9 cellular contexts compared by ENCODE assay signal in the genomic region with DNA sequence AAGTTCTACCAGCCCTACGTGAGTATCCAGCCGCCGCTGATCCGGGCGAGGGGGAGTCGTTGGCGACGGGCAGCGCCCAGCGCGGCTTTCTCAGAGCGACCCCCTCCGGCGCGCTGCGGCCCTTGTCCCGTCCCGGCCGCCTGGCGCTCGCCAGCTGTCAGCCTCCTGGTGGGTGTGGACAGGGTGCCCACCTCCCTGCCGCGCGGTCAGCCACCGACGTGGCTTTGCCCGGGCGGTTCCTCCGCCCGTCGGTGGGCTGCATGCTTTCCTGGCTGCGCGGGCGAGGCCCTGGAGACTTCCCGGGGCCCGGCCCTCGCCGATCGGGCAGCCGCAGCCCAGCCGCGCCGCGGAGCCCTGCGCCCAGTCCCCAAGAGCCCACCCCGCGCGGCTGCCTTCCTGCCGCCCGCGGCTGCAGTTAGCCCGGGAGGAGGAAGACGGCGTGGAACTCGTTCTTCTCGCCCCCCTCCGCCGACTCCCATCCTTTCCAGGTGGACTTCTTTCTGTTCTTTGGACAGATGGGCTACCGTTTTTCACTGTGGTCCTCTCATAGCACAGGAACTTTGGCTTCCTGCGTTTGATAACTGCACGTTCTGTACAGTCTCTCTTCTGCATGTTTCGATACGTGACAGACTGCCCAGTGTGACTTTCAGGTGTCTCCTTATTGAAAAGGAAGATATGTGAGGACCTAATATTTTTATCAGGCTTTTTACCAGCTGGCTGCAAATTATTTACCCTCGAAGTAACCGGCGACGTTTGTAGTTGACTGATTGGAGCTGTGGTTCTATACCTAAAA. TPM values are rescaled to one million over a fixed set of nuclear protein-coding genes. Genes with fewer than 3 reads are reported as not detected.
DNase-seq lines count a peak whose midpoint lies in the region; ATAC-seq, FAIRE-seq and TF ChIP-seq lines count a peak whose summit lies in the region.
"Had no signal": no experiment of that assay in that cellular context is flagged by ENCODE, and none has a peak within 500 bp of the region (broad histone marks: within the 10 kb centered on the region; RNA-seq: fewer than 3 reads in every experiment).

No MANE protein-coding gene starts in this region.

- no peaks in the 10 kb centered on the region for H3K9me1 ChIP-seq in K562 (ENCODE audit: control insufficient read depth, insufficient read depth, low read length)

- H3K27me3 ChIP-seq in PC-3 (ENCODE audit: low read length) (no peaks in the 10 kb centered on the region), K562 (ENCODE audit: control insufficient read depth in 2 of 2, insufficient read depth in 2 of 2, low read length in 2 of 2) (no peaks in the 10 kb centered on the region), iPS-18a (ENCODE audit: control insufficient read depth, insufficient read depth, low read length) (peaks cover 13% of the 10 kb centered on the region)

- CTCF ChIA-PET in PC-3 (lab: Charles Lee) = no interaction called here
- CTCF ChIA-PET in K562 (lab: Yijun Ruan, JAX; ENCODE audit: low intra/inter-chr PET ratio) = no interaction called here

- TF ChIP-seq POLR2A in K562 (conservative IDR thresholded peaks at IDR 0.05) = no peak

- FAIRE-seq in K562 (lab: Jason Lieb, UNC) = no peak
- FAIRE-seq: islet of Langerhans had no signal

- in situ Hi-C loops in K562 (cut with MboI) = no loop called here

- peak overlapping the region; percentile 77; the same call in 1 of the 2 replicates for H3K27ac ChIP-seq in PC-3 (ENCODE audit: low read length)
- H3K27ac ChIP-seq in K562 (ENCODE audit: extremely low read depth, low read depth, low read length) = peak overlapping the region; percentile 99
- H3K27ac ChIP-seq in iPS-18a (ENCODE audit: low read length) = no peak overlapping the region

- no peak for TF ChIP-seq RAD21 in K562 (CRISPR knock-in tag; conservative IDR thresholded peaks at IDR 0.05 in 1 of 2, IDR thresholded peaks at IDR 0.05 in 1 of 2)

- no peaks in the 10 kb centered on the region for H3K9me2 ChIP-seq in PC-3 (replicated peaks; ENCODE audit: low read length)

- H3K9me3 ChIP-seq in PC-3 (ENCODE audit: low read length) (no peaks in the 10 kb centered on the region), K562 (replicated peaks; ENCODE audit: control insufficient read depth, insufficient read depth, low read depth, low read length) (no peaks in the 10 kb centered on the region), iPS-18a (ENCODE audit: control insufficient read depth, low read depth, low read length) (no peaks in the 10 kb centered on the region)

- no peak for TF ChIP-seq CTCF in PC-3 (conservative IDR thresholded peaks at IDR 0.05; ENCODE audit: low read depth, low read length)
- TF ChIP-seq CTCF in K562 (IDR thresholded peaks at IDR 0.05 in 2 of 3, conservative IDR thresholded peaks at IDR 0.05 in 1 of 3; ENCODE audit: insufficient read depth in 2 of 3, low read depth in 1 of 3, low read length in 3 of 3) = peak in 1 of 3 experiments; percentile 34; a peak in 2 of 6 replicates

- H3K36me3 ChIP-seq in PC-3 (ENCODE audit: low read depth, low read length) (peaks cover 4% of the 10 kb centered on the region; the same call in 1 of the 2 replicates), K562 (ENCODE audit: control insufficient read depth, insufficient read depth, low read length) (peaks cover 26% of the 10 kb centered on the region), iPS-18a (ENCODE audit: control insufficient read depth, low read depth, low read length) (peaks cover 7% of the 10 kb centered on the region)

- H3K79me2 ChIP-seq in PC-3 (ENCODE audit: low read length) (peaks cover 85% of the 10 kb centered on the region), K562 (ENCODE audit: control insufficient read depth, insufficient read depth, low read length) (peaks cover 94% of the 10 kb centered on the region)

- H3K4me3 ChIP-seq in PC-3 (ENCODE audit: low read length) (peak overlapping the region; percentile 72), K562 (peak overlapping the region; percentile 79), iPS-18a (ENCODE audit: low read length) (peak overlapping the region; percentile 96), skeletal muscle cell (ENCODE audit: low read depth, low read length) (peak overlapping the region; percentile 57)

- TF ChIP-seq EP300 in K562 (IDR thresholded peaks at IDR 0.05; ENCODE audit: low read length) = no peak

- H3K4me2 ChIP-seq in PC-3 (ENCODE audit: low read length) = peak overlapping the region; percentile 86
- H3K4me2 ChIP-seq in K562 (ENCODE audit: insufficient read depth, low read length) = peak overlapping the region; percentile 97

- peak; percentile 78 for DNase-seq in ELF-1 (ENCODE audit: low read depth, low spot score)
- DNase-seq in PC-3 = peak; percentile 54
- DNase-seq in K562 (ENCODE audit: extremely low read depth in 1 of 4, low spot score in 3 of 4) = peak in 1 of 4 experiments; percentile 48
- DNase-seq in skeletal muscle cell (ENCODE audit: low read depth) = peak; percentile 16
- DNase-seq in MV-4-11 (lab: John Stamatoyannopoulos, UW) = no peak

- ATAC-seq in GM19467 (IDR thresholded peaks at IDR 0.05; ENCODE audit: unreplicated experiment) = peak; percentile 31
- ATAC-seq in HG03460 (IDR thresholded peaks at IDR 0.05; ENCODE audit: unreplicated experiment) = peak; percentile 34
- ATAC-seq in PC-3 = peak; percentile 65
- ATAC-seq in K562 = peak; percentile 79

- H3K9ac ChIP-seq in PC-3 (ENCODE audit: low read length) (peak overlapping the region; percentile 81), K562 (ENCODE audit: insufficient read depth in 1 of 2, low read depth in 2 of 2, low read length in 2 of 2) (peak overlapping the region; percentile 95 to 97), iPS-18a (ENCODE audit: low read length) (peak overlapping the region; percentile 95)

- no TSS peak for BruUV-seq in PC-3 (replicated peaks; lab: Mats Ljungman, UMichigan)
- no TSS peak for BruUV-seq in K562 (replicated peaks; lab: Mats Ljungman, UMichigan)

- POLR2A ChIA-PET in PC-3 (lab: Charles Lee; ENCODE audit: unreplicated experiment) (no interaction called here), K562 (lab: Yijun Ruan, JAX) (interaction anchor here (0.8 to 1.4 kb wide), 4 partner anchors 8 to 217 kb away, joined by 3 read pairs; no protein-coding TSS in a partner anchor)

- WGBS in K562 (ENCODE audit: insufficient coverage, low coverage, missing lambda C conversion rate) = under 1% methylated on average over 58 of the region's 67 CpGs

- H2AFZ ChIP-seq in PC-3 (ENCODE audit: low read length) (peak overlapping the region; percentile 89), K562 (ENCODE audit: low read depth, low read length) (peak overlapping the region; percentile 96)

- intact Hi-C loops in PC-3 (cut with micrococcal nuclease) (loop anchor here (2.0 kb wide), 2 partner anchors 17 to 191 kb away; a partner anchor contains a TSS), K562 (cut with micrococcal nuclease) (loop anchor here (5.0 to 10.0 kb wide), 3 partner anchors 245 to 537 kb away; a partner anchor contains a TSS)

- H3K4me1 ChIP-seq in PC-3 (ENCODE audit: insufficient read depth, low read length) = peaks cover 26% of the 10 kb centered on the region
- H3K4me1 ChIP-seq in K562 (replicated peaks in 1 of 2; ENCODE audit: control insufficient read depth in 2 of 2, insufficient read depth in 2 of 2, low read length in 2 of 2) = peaks cover 14 to 15% of the 10 kb centered on the region in 2 experiments; a peak in 4 of 5 replicates
- H3K4me1 ChIP-seq in iPS-18a (ENCODE audit: control insufficient read depth, low read depth, low read length) = peaks cover 7% of the 10 kb centered on the region

- no peaks in the 10 kb centered on the region for H3F3A ChIP-seq in PC-3 (ENCODE audit: low read length, unreplicated experiment)

- H4K20me1 ChIP-seq in PC-3 (ENCODE audit: low read length) (peaks cover 31% of the 10 kb centered on the region), K562 (replicated peaks; ENCODE audit: control insufficient read depth, insufficient read depth, low read length) (peaks cover 5% of the 10 kb centered on the region; the same call in 1 of the 2 replicates)

RNA-seq across cellular contexts. Expression of a gene that starts 0.6 kb away (rescaled TPM):
- total RNA-seq in PC-3 (2014; rRNA removed) (32.7 and 48.2 TPM in 2 replicates), K562 (2014; rRNA removed) (48.5 and 50.2 TPM in 2 replicates), K562 (2014; rRNA removed; fragmentation: Illumina TruSeq; extraction: Trizol) (106 and 112 TPM in 2 replicates), K562 (2015; rRNA removed; fragmentation: Illumina TruSeq; extraction: Trizol) (88.2 and 95.9 TPM in 2 replicates), K562 (2021) (67.3 and 72.1 TPM in 2 replicates)
- 4.4 and 27.1 TPM in 2 replicates for total RNA-seq in K562 (2011; cell fraction: chromatin; rRNA removed; ENCODE audit: low replicate concordance)
- total RNA-seq in K562 (2011; cell fraction: nucleolus; rRNA removed) = 2.3 and 3.3 TPM in 2 replicates
- 17.5 and 21.0 TPM in 2 replicates for total RNA-seq in K562 (2011; cell fraction: nucleoplasm; rRNA removed)
- polyA plus RNA-seq in K562 (2011; rRNA removed) (43.1 and 69.8 TPM in 2 replicates), K562 (2014; fragmentation: Illumina TruSeq; extraction: Trizol) (84.1 and 101 TPM in 2 replicates), K562 (2014; fragmentation: Nextera tagmentation; extraction: Ambion mirVana) (10 to 100 TPM; 46.1 to 46.3 TPM), K562 (2014; rRNA removed) (67.1 and 86.1 TPM in 2 replicates)
- polyA plus RNA-seq in K562 (2011; cell fraction: cytosol; rRNA removed) = 6.5 and 22.8 TPM in 2 replicates
- polyA plus RNA-seq in K562 (2011; cell fraction: nucleus; rRNA removed) = 5.5 and 11.3 TPM in 2 replicates
- polyA plus RNA-seq in K562 (2012) = 53.5 and 60.6 TPM in 2 replicates
- polyA minus RNA-seq in K562 (2011; rRNA and poly(A)+ RNA removed) = 45.2 and 45.3 TPM in 2 replicates
- 8.8 and 17.3 TPM in 2 replicates for polyA minus RNA-seq in K562 (2011; cell fraction: cytosol; rRNA and poly(A)+ RNA removed)
- polyA minus RNA-seq in K562 (2011; cell fraction: nucleus; rRNA and poly(A)+ RNA removed) = 12.0 and 17.4 TPM in 2 replicates

RNA-seq across cellular contexts. Expression of a gene that starts 0.9 kb away (rescaled TPM):
- total RNA-seq in PC-3 (2014; rRNA removed) = 18.7 and 18.9 TPM in 2 replicates
- total RNA-seq in K562 (2011; cell fraction: chromatin; rRNA removed; ENCODE audit: low replicate concordance) = 42.8 and 114 TPM in 2 replicates
- total RNA-seq in K562 (2011; cell fraction: nucleolus; rRNA removed) = 32.2 and 36.6 TPM in 2 replicates
- total RNA-seq in K562 (2011; cell fraction: nucleoplasm; rRNA removed) = 73.1 and 127 TPM in 2 replicates
- total RNA-seq in K562 (2014; rRNA removed) = 21.6 and 24.4 TPM in 2 replicates
- total RNA-seq in K562 (2014; rRNA removed; fragmentation: Illumina TruSeq; extraction: Trizol) = 67.9 and 75.5 TPM in 2 replicates
- total RNA-seq in K562 (2015; rRNA removed; fragmentation: Illumina TruSeq; extraction: Trizol) = 46.8 and 57.5 TPM in 2 replicates
- 38.2 and 39.8 TPM in 2 replicates for total RNA-seq in K562 (2021)
- 111 and 132 TPM in 2 replicates for polyA plus RNA-seq in K562 (2011; rRNA removed)
- polyA plus RNA-seq in K562 (2011; cell fraction: cytosol; rRNA removed) = 13.2 and 30.0 TPM in 2 replicates
- 48.6 and 59.5 TPM in 2 replicates for polyA plus RNA-seq in K562 (2011; cell fraction: nucleus; rRNA removed)
- polyA plus RNA-seq in K562 (2012) = 48.7 and 50.9 TPM in 2 replicates
- 61.3 and 61.7 TPM in 2 replicates for polyA plus RNA-seq in K562 (2014; fragmentation: Illumina TruSeq; extraction: Trizol)
- polyA plus RNA-seq in K562 (2014; fragmentation: Nextera tagmentation; extraction: Ambion mirVana) = 100 to 1,000 TPM in 1 of 2 experiments, 10 to 100 TPM in 1; 99.6 to 114 TPM
- polyA plus RNA-seq in K562 (2014; rRNA removed) = 35.0 and 49.8 TPM in 2 replicates
- polyA minus RNA-seq in K562 (2011; rRNA and poly(A)+ RNA removed) = 76.9 and 91.9 TPM in 2 replicates
- polyA minus RNA-seq in K562 (2011; cell fraction: cytosol; rRNA and poly(A)+ RNA removed) = 22.7 and 23.1 TPM in 2 replicates
- polyA minus RNA-seq in K562 (2011; cell fraction: nucleus; rRNA and poly(A)+ RNA removed) = 67.0 and 108 TPM in 2 replicates

RNA-seq across cellular contexts. Expression of a gene that starts 25.8 kb away (rescaled TPM):
- total RNA-seq in PC-3 (2014; rRNA removed) (not detected in 2 replicates), K562 (2014; rRNA removed) (not detected in 2 replicates), K562 (2014; rRNA removed; fragmentation: Illumina TruSeq; extraction: Trizol) (not detected in 2 replicates), K562 (2015; rRNA removed; fragmentation: Illumina TruSeq; extraction: Trizol) (not detected in 2 replicates), K562 (2021) (0.22 TPM in 1 of 2 replicates, not detected in the other)
- total RNA-seq in K562 (2011; cell fraction: chromatin; rRNA removed; ENCODE audit: low replicate concordance) = not detected in 2 replicates
- not detected in 2 replicates for total RNA-seq in K562 (2011; cell fraction: nucleolus; rRNA removed)
- not detected in 2 replicates for total RNA-seq in K562 (2011; cell fraction: nucleoplasm; rRNA removed)
- polyA plus RNA-seq in K562 (2011; rRNA removed) (not detected in 2 replicates), K562 (2014; fragmentation: Illumina TruSeq; extraction: Trizol) (not detected in 2 replicates), K562 (2014; fragmentation: Nextera tagmentation; extraction: Ambion mirVana) (not detected), K562 (2014; rRNA removed) (0.16 TPM in 1 of 2 replicates, not detected in the other)
- polyA plus RNA-seq in K562 (2011; cell fraction: cytosol; rRNA removed) = not detected in 2 replicates
- polyA plus RNA-seq in K562 (2011; cell fraction: nucleus; rRNA removed) = not detected in 2 replicates
- not detected in 2 replicates for polyA plus RNA-seq in K562 (2012)
- polyA minus RNA-seq in K562 (2011; rRNA and poly(A)+ RNA removed) = not detected in 2 replicates
- not detected in 2 replicates for polyA minus RNA-seq in K562 (2011; cell fraction: cytosol; rRNA and poly(A)+ RNA removed)
- not detected in 2 replicates for polyA minus RNA-seq in K562 (2011; cell fraction: nucleus; rRNA and poly(A)+ RNA removed)
